1 cellular context compared by ENCODE assay signal in genomic region chr7:30552330-30552729, GRCh38.
TF ChIP-seq lines count a peak whose summit lies in the region.

No MANE protein-coding gene starts in this region.

TF ChIP-seq in HCT116, 20 proteins besides CTCF, POLR2A, EP300 and RAD21 (continued from another document):
- no peak for TF ChIP-seq CEBPB (IDR thresholded peaks at IDR 0.05; ENCODE audit: low read depth)
- TF ChIP-seq ELF1 (IDR thresholded peaks at IDR 0.05; ENCODE audit: borderline replicate concordance, low read depth) = no peak
- TF ChIP-seq CBX3 (IDR thresholded peaks at IDR 0.05; ENCODE audit: low read depth) = no peak
- TF ChIP-seq ATF3 (IDR thresholded peaks at IDR 0.05) = no peak
- TF ChIP-seq SIN3A (IDR thresholded peaks at IDR 0.05; ENCODE audit: low read depth) = no peak
- no peak for TF ChIP-seq POLR2AphosphoS5 (IDR thresholded peaks at IDR 0.05; ENCODE audit: low read depth, low read length)
- no peak for TF ChIP-seq SRF (IDR thresholded peaks at IDR 0.05; ENCODE audit: low read depth)
- no peak for TF ChIP-seq SP1 (IDR thresholded peaks at IDR 0.05; ENCODE audit: low read depth)
- TF ChIP-seq REST (IDR thresholded peaks at IDR 0.05; ENCODE audit: low read depth) = no peak
- TF ChIP-seq ZFX (IDR thresholded peaks at IDR 0.05) = no peak
- TF ChIP-seq FOSL1 (IDR thresholded peaks at IDR 0.05; ENCODE audit: low read depth) = no peak
- TF ChIP-seq TCF7L2 (IDR thresholded peaks at IDR 0.05; ENCODE audit: borderline replicate concordance, extremely low read depth, insufficient read depth, insufficient read length) = no peak
- TF ChIP-seq EZH2 (IDR thresholded peaks at IDR 0.05) = no peak
- TF ChIP-seq EZH2phosphoT487 (IDR thresholded peaks at IDR 0.05; ENCODE audit: borderline replicate concordance) = no peak
- TF ChIP-seq ZNF274 (IDR thresholded peaks at IDR 0.05; ENCODE audit: low read depth, low read length) = no peak
- no peak for TF ChIP-seq MAX (IDR thresholded peaks at IDR 0.05)
- TF ChIP-seq JUND (IDR thresholded peaks at IDR 0.05) = no peak
- TF ChIP-seq YY1 (IDR thresholded peaks at IDR 0.05; ENCODE audit: extremely low read depth, insufficient replicate concordance, low read depth, low read length) = no peak
